In genomic region chr1:16085521-16085920, GRCh38 we compare ENCODE assay signal across 19 cellular contexts. TPM values are rescaled to one million over a fixed set of nuclear protein-coding genes. Genes with fewer than 3 reads are reported as not detected.
"Had no signal": no experiment of that assay in that cellular context is flagged by ENCODE, and none has a peak within 500 bp of the region (broad histone marks: within the 10 kb centered on the region; RNA-seq: fewer than 3 reads in every experiment).

No MANE protein-coding gene starts in this region.

- H3K4me3 ChIP-seq: dorsolateral prefrontal cortex, esophagus muscularis mucosa, sigmoid colon, suprapubic skin, upper lobe of left lung had no signal

- H3K9me3 ChIP-seq: esophagus muscularis mucosa, sigmoid colon, suprapubic skin, upper lobe of left lung had no signal

- H3K36me3 ChIP-seq: esophagus muscularis mucosa, sigmoid colon, suprapubic skin, upper lobe of left lung had no signal

- ATAC-seq: activated T-cell treated with anti-CD3 and anti-CD28 coated beads, Interleukin-2, amount 50 U/mL, for 4 hours; left cardiac atrium; naive thymus-derived CD4-positive, alpha-beta T cell had no signal

- H3K27ac ChIP-seq: dorsolateral prefrontal cortex, esophagus muscularis mucosa, sigmoid colon, suprapubic skin, upper lobe of left lung had no signal

- DNase-seq: activated CD4-positive, alpha-beta T cell treated with anti-CD3 and anti-CD28 coated beads for 1 hour; activated CD4-positive, alpha-beta T cell treated with anti-CD3 and anti-CD28 coated beads, Interleukin-2, amount 50 U/mL, for 48 hours; activated gamma-delta T cell; activated naive CD8-positive, alpha-beta T cell treated with anti-CD3 and anti-CD28 coated beads for 36 hours; activated T-cell treated with anti-CD3 and anti-CD28 coated beads, Interleukin-2, amount 50 U/mL, for 4 hours; dorsolateral prefrontal cortex; immature natural killer cell; left cardiac atrium; naive thymus-derived CD4-positive, alpha-beta T cell; sigmoid colon; stimulated activated naive CD4-positive, alpha-beta T cell treated with Interleukin-2 at 50 U/mL for 16 hours; T-helper 2 cell had no signal

- FAIRE-seq: endometrium had no signal

- H3K27me3 ChIP-seq: dorsolateral prefrontal cortex, esophagus muscularis mucosa, sigmoid colon, suprapubic skin, upper lobe of left lung had no signal

- H3K4me1 ChIP-seq: sigmoid colon had no signal

RNA-seq across cellular contexts. Expression of gene FAM131C, which starts 12.1 kb away (rescaled TPM):
- total RNA-seq: lung microvascular endothelial cell, mononuclear cell, omental fat pad had no signal
- polyA plus RNA-seq: immature natural killer cell; naive thymus-derived CD4-positive, alpha-beta T cell had no signal

RNA-seq across cellular contexts. Expression of gene CLCNKB, which starts 41.9 kb away (rescaled TPM):
- total RNA-seq: activated naive CD8-positive, alpha-beta T cell treated with anti-CD3 and anti-CD28 coated beads for 36 hours; activated T-cell treated with anti-CD3 and anti-CD28 coated beads, Interleukin-2, amount 50 U/mL, for 4 hours; lung microvascular endothelial cell; mononuclear cell; naive thymus-derived CD4-positive, alpha-beta T cell had no signal
- polyA plus RNA-seq: immature natural killer cell; naive thymus-derived CD4-positive, alpha-beta T cell had no signal
